21 cellular contexts compared by ENCODE assay signal in the genomic region with DNA sequence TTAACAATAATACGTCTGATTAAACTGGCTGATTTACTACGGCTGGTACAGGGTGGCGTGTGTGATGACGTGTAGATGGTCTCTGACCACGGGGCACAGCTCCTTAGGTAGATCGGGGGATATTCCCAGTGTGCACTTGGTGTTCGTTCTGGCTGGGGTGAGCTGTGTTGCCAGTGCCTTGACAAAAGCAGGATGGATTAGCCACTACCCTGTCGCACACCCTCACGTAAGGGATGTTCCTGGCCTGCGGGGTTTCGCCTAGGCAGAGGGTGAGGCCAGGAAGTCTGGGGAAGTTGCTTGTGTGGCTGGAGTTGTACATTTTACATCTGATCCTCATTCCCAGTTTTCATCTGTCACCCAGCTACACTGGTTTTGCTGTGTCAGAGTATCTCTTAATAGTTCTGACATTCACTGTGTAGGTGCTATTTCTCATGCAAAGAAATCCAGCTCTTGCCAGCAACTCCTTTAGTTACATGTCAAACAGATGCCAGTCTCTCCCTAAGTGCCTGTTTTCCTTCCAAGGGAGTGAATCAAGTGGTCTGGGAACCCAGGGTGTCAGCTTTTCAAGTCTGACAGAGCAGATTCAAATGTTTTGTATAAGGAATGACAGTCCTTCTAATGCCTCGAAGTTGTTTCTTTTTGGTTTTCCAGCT.
DNase-seq lines count a peak whose midpoint lies in the region; ATAC-seq, FAIRE-seq and TF ChIP-seq lines count a peak whose summit lies in the region.
"Had no signal": no experiment of that assay in that cellular context is flagged by ENCODE, and none has a peak within 500 bp of the region (broad histone marks: within the 10 kb centered on the region; RNA-seq: fewer than 3 reads in every experiment).

No MANE protein-coding gene starts in this region.

- H3K4me2 ChIP-seq in GM23338 (no peak overlapping the region), K562 (ENCODE audit: insufficient read depth, low read length) (no peak overlapping the region)

- peak overlapping the region; percentile 14; the same call in 1 of the 2 replicates for H3K27ac Mint-ChIP-seq in GM23338
- H3K27ac Mint-ChIP-seq in progenitor cell of endocrine pancreas: peak overlapping the region; percentile 65
- H3K27ac Mint-ChIP-seq in osteocyte (ENCODE audit: unreplicated experiment): no peak overlapping the region
- peak overlapping the region in 1 of 2 donors; percentile 34 for H3K27ac Mint-ChIP-seq in stimulated activated naive CD8-positive, alpha-beta T cell treated with anti-CD3 and anti-CD28 coated beads, Interleukin-15, amount 100 ng/mL, for 72 hours
- H3K27ac Mint-ChIP-seq: HFFc6 had no signal

- H4K20me1 ChIP-seq in GM23338 (replicated peaks; ENCODE audit: insufficient read depth) (peaks cover 89% of the 10 kb centered on the region), K562 (replicated peaks; ENCODE audit: control insufficient read depth, insufficient read depth, low read length) (no peaks in the 10 kb centered on the region; the same call in 1 of the 2 replicates)

- CTCF ChIA-PET in K562 (lab: Yijun Ruan, JAX; ENCODE audit: low intra/inter-chr PET ratio): no interaction called here

- 0 out of 3 replicates have a peak overlapping the region, but pooled peaks have one; percentile 0 for H3K4me3 Mint-ChIP-seq in GM23338
- no peak overlapping the region for H3K4me3 Mint-ChIP-seq in progenitor cell of endocrine pancreas (ENCODE audit: low read depth)
- no peak overlapping the region for H3K4me3 Mint-ChIP-seq in osteocyte (ENCODE audit: unreplicated experiment)
- H3K4me3 Mint-ChIP-seq in stimulated activated naive CD8-positive, alpha-beta T cell treated with anti-CD3 and anti-CD28 coated beads, Interleukin-15, amount 100 ng/mL, for 72 hours: no peak overlapping the region
- H3K4me3 Mint-ChIP-seq: CD4-positive, CD25-positive, alpha-beta regulatory T cell; HFFc6 had no signal

- peaks cover 81% of the 10 kb centered on the region for H3K4me1 Mint-ChIP-seq in GM23338
- peaks cover 37% of the 10 kb centered on the region for H3K4me1 Mint-ChIP-seq in progenitor cell of endocrine pancreas (ENCODE audit: low read depth)
- H3K4me1 Mint-ChIP-seq in osteocyte (ENCODE audit: unreplicated experiment): peaks cover 6% of the 10 kb centered on the region
- peaks cover 29% of the 10 kb centered on the region for H3K4me1 Mint-ChIP-seq in stimulated activated naive CD8-positive, alpha-beta T cell treated with anti-CD3 and anti-CD28 coated beads, Interleukin-15, amount 100 ng/mL, for 72 hours

- H3K27ac ChIP-seq in GM23338 (ENCODE audit: low read depth): peak overlapping the region; percentile 85
- no peak overlapping the region for H3K27ac ChIP-seq in K562 (ENCODE audit: extremely low read depth, low read depth, low read length)
- H3K27ac ChIP-seq in left lung: no peak overlapping the region
- H3K27ac ChIP-seq: GM23248 had no signal

- TF ChIP-seq POLR2A in K562 (conservative IDR thresholded peaks at IDR 0.05): no peak

- H3K9me2 ChIP-seq in GM23338 (ENCODE audit: insufficient read depth): no peaks in the 10 kb centered on the region

- peaks cover 42% of the 10 kb centered on the region for H3K36me3 ChIP-seq in GM23338 (ENCODE audit: insufficient read depth)
- H3K36me3 ChIP-seq in K562 (ENCODE audit: control insufficient read depth, insufficient read depth, low read length): no peaks in the 10 kb centered on the region
- H3K36me3 ChIP-seq in left lung: peaks cover 0 to 2% of the 10 kb centered on the region in 2 donors
- H3K36me3 ChIP-seq: BE2C had no signal

- TF ChIP-seq CTCF in GM23338 (conservative IDR thresholded peaks at IDR 0.05; ENCODE audit: low read depth in 2 of 2) (no peak), K562 (IDR thresholded peaks at IDR 0.05 in 2 of 3, conservative IDR thresholded peaks at IDR 0.05 in 1 of 3; ENCODE audit: insufficient read depth in 2 of 3, low read depth in 1 of 3, low read length in 3 of 3) (no peak), left lung (IDR thresholded peaks at IDR 0.05) (no peak), progenitor cell of endocrine pancreas (IDR thresholded peaks at IDR 0.05; ENCODE audit: unreplicated experiment) (no peak), osteocyte (IDR thresholded peaks at IDR 0.05) (no peak)

- ATAC-seq in GM23338: no peak; the same call in 2 of the 3 replicates
- ATAC-seq in K562: no peak
- ATAC-seq in left lung: peak; percentile 75
- no peak for ATAC-seq in stimulated activated naive CD8-positive, alpha-beta T cell treated with anti-CD3 and anti-CD28 coated beads, Interleukin-15, amount 100 ng/mL, for 72 hours
- ATAC-seq: GM12878 had no signal

- in situ Hi-C loops in K562 (cut with MboI): no loop called here
- in situ Hi-C loops in KBM-7 (cut with MboI; ENCODE audit: low pct_unique_long_range_greater_than_20kb, low sequenced_read_pairs): no loop called here

- H3K9me3 ChIP-seq in K562 (replicated peaks; ENCODE audit: control insufficient read depth, insufficient read depth, low read depth, low read length) (no peaks in the 10 kb centered on the region; the same call in 1 of the 2 replicates), left lung (no peaks in the 10 kb centered on the region)
- H3K9me3 ChIP-seq: BE2C had no signal

- H3K4me3 ChIP-seq in GM23338 (no peak overlapping the region), K562 (no peak overlapping the region), left lung (no peak overlapping the region)
- H3K4me3 ChIP-seq: GM12878, GM23248 had no signal

- H3K36me3 Mint-ChIP-seq in GM23338 (ENCODE audit: low read depth) (peaks cover 90% of the 10 kb centered on the region), progenitor cell of endocrine pancreas (ENCODE audit: insufficient read depth) (peaks cover 16% of the 10 kb centered on the region), osteocyte (ENCODE audit: unreplicated experiment) (no peaks in the 10 kb centered on the region)
- H3K36me3 Mint-ChIP-seq: CD4-positive, CD25-positive, alpha-beta regulatory T cell had no signal

- no TSS peak for BruUV-seq in K562 (replicated peaks; lab: Mats Ljungman, UMichigan)

- H3K27me3 ChIP-seq in GM23338 (ENCODE audit: insufficient read depth) (no peaks in the 10 kb centered on the region), K562 (ENCODE audit: control insufficient read depth in 2 of 2, insufficient read depth in 2 of 2, low read length in 2 of 2) (peaks cover 44 to 53% of the 10 kb centered on the region in 2 experiments), left lung (no peaks in the 10 kb centered on the region)
- H3K27me3 ChIP-seq: BE2C had no signal

- DNase-seq in GM23338 (ENCODE audit: low spot score): no peak
- DNase-seq in K562 (ENCODE audit: extremely low read depth in 1 of 4, low spot score in 3 of 4): no peak
- no peak for DNase-seq in left lung
- DNase-seq in progenitor cell of endocrine pancreas (ENCODE audit: low spot score, unreplicated experiment): no peak
- DNase-seq in osteocyte (ENCODE audit: extremely low spot score, unreplicated experiment): no peak
- no peak for DNase-seq in HCEC 1CT
- DNase-seq in stimulated activated naive CD8-positive, alpha-beta T cell treated with anti-CD3 and anti-CD28 coated beads, Interleukin-15, amount 100 ng/mL, for 72 hours: no peak
- no peak for DNase-seq in KBM-7
- DNase-seq: BE2C; CD4-positive, CD25-positive, alpha-beta regulatory T cell; DMS153; GDM1; GM23248; HFFc6; NCI-H1417 treated with DMSO at 0.1 percent for 48 hours; NCI-H187 treated with DMSO at 0.1 percent for 48 hours; NCI-H345; NCI-H524 treated with DMSO at 0.1 percent for 48 hours; SHP77 treated with DMSO at 0.1 percent for 48 hours had no signal

- no peaks in the 10 kb centered on the region for H3K9me1 ChIP-seq in K562 (ENCODE audit: control insufficient read depth, insufficient read depth, low read length)

- 13% methylated on average over 12 of the region's 12 CpGs for WGBS in K562 (ENCODE audit: insufficient coverage, low coverage, missing lambda C conversion rate)

- H3K27me3 Mint-ChIP-seq in GM23338 (ENCODE audit: insufficient read depth, low read depth, poor library complexity): peaks cover 29% of the 10 kb centered on the region
- no peaks in the 10 kb centered on the region for H3K27me3 Mint-ChIP-seq in progenitor cell of endocrine pancreas
- no peaks in the 10 kb centered on the region for H3K27me3 Mint-ChIP-seq in osteocyte (ENCODE audit: unreplicated experiment)
- H3K27me3 Mint-ChIP-seq in stimulated activated naive CD8-positive, alpha-beta T cell treated with anti-CD3 and anti-CD28 coated beads, Interleukin-15, amount 100 ng/mL, for 72 hours: peaks cover 34% of the 10 kb centered on the region
- H3K27me3 Mint-ChIP-seq: CD4-positive, CD25-positive, alpha-beta regulatory T cell had no signal

- H3K4me1 ChIP-seq in GM23338 (ENCODE audit: insufficient read depth) (peaks cover 45% of the 10 kb centered on the region), K562 (replicated peaks in 1 of 2; ENCODE audit: control insufficient read depth in 2 of 2, insufficient read depth in 2 of 2, low read length in 2 of 2) (peaks cover 0 to 5% of the 10 kb centered on the region in 2 experiments; a peak in 2 of 5 replicates), left lung (no peaks in the 10 kb centered on the region)
- H3K4me1 ChIP-seq: BE2C had no signal

- no peak for TF ChIP-seq RAD21 in K562 (CRISPR knock-in tag; conservative IDR thresholded peaks at IDR 0.05 in 1 of 2, IDR thresholded peaks at IDR 0.05 in 1 of 2)

- no peak overlapping the region for H3K9ac ChIP-seq in K562 (ENCODE audit: insufficient read depth in 1 of 2, low read depth in 2 of 2, low read length in 2 of 2)
- H3K9ac ChIP-seq: GM23248 had no signal

- H2AFZ ChIP-seq in GM23338 (no peak overlapping the region), K562 (ENCODE audit: low read depth, low read length) (no peak overlapping the region)
- H2AFZ ChIP-seq: GM23248 had no signal

- H3F3A ChIP-seq in GM23338 (replicated peaks; ENCODE audit: low read depth): peaks cover 67% of the 10 kb centered on the region

- TF ChIP-seq EP300 in K562 (IDR thresholded peaks at IDR 0.05; ENCODE audit: low read length): no peak

- peak; percentile 60 for FAIRE-seq in K562 (lab: Jason Lieb, UNC)
- FAIRE-seq: A204.1, GM12878 had no signal

- intact Hi-C loops in K562 (cut with micrococcal nuclease) (no loop called here), left lung (cut with DNase I) (no loop called here)

- peaks cover 100% of the 10 kb centered on the region for H3K79me2 ChIP-seq in GM23338 (replicated peaks; ENCODE audit: insufficient read depth)
- H3K79me2 ChIP-seq in K562 (ENCODE audit: control insufficient read depth, insufficient read depth, low read length): no peaks in the 10 kb centered on the region

- H3K9me3 Mint-ChIP-seq in GM23338: no peaks in the 10 kb centered on the region; the same call in 2 of the 3 replicates
- H3K9me3 Mint-ChIP-seq in progenitor cell of endocrine pancreas (ENCODE audit: low read depth): no peaks in the 10 kb centered on the region
- H3K9me3 Mint-ChIP-seq in osteocyte (ENCODE audit: unreplicated experiment): no peaks in the 10 kb centered on the region
- H3K9me3 Mint-ChIP-seq in stimulated activated naive CD8-positive, alpha-beta T cell treated with anti-CD3 and anti-CD28 coated beads, Interleukin-15, amount 100 ng/mL, for 72 hours: no peaks in the 10 kb centered on the region
- H3K9me3 Mint-ChIP-seq: CD4-positive, CD25-positive, alpha-beta regulatory T cell; HFFc6 had no signal

- POLR2A ChIA-PET in K562 (lab: Yijun Ruan, JAX): interaction anchor here (0.6 to 1.5 kb wide), 8 partner anchors 8 to 1158 kb away, joined by 3 to 6 read pairs (median 3); no protein-coding TSS in a partner anchor

TF ChIP-seq in GM23338, 12 proteins besides CTCF, POLR2A, EP300 and RAD21 (continues in another document):
- TF ChIP-seq ZNF114 (CRISPR knock-in tag; IDR thresholded peaks at IDR 0.05): no peak
